ENCODE assay signal across 16 cellular contexts in the genomic region with DNA sequence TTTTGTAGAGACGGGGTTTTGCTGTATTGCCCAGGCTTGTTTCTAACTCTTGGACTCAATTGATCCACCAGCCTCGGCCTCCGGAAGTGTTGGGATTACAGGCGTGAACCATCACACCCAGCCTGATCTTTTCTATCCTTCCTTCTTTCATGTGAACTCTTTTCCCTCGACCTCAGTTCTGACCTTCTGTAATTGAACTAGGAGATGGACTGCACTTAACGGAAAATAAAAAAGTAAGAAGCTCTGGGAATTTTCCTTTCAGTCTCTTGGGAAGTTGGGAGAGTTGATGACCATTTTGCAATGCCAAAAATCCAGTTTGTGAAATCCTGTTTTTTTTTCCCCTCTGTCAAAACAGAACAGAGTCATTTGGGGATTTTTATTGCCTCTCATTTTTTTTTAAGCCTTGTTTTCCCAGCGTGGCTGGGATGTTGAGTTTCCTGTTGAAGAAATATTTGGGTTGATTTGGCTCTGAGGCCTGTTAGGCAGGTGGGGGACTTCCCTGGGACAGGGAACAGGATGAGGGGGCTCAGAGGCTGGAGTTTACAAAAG. TPM values are rescaled to one million over a fixed set of nuclear protein-coding genes. Genes with fewer than 3 reads are reported as not detected.
DNase-seq lines count a peak whose midpoint lies in the region; ATAC-seq, FAIRE-seq and TF ChIP-seq lines count a peak whose summit lies in the region.
"Had no signal": no experiment of that assay in that cellular context is flagged by ENCODE, and none has a peak within 500 bp of the region (broad histone marks: within the 10 kb centered on the region; RNA-seq: fewer than 3 reads in every experiment).

No MANE protein-coding gene starts in this region.

- DNase-seq in MCF 10A (ENCODE audit: unreplicated experiment) (peak; percentile 72), heart right ventricle (peak in 1 of 2 donors; percentile 63), pancreas (no peak), NCI-H446 (lab: John Stamatoyannopoulos, UW) (no peak), NOMO-1 treated with DMSO at 0.1 percent for 48 hours (lab: John Stamatoyannopoulos, UW; ENCODE audit: unreplicated experiment) (no peak)
- DNase-seq: COR-L47; glutamatergic neuron; MG63; NCI-H446 treated with DMSO at 0.1 percent for 48 hours; stimulated activated CD4-positive, alpha-beta T cell treated with anti-CD3 and anti-CD28 coated beads, Interleukin-4, amount 100 ng/mL, for 1 hour had no signal

- WGBS in heart right ventricle, 2 donors: 37 to 44% methylated on average over 7 of the region's 7 CpGs
- WGBS in pancreas, 2 donors: 40 to 49% methylated on average over 7 of the region's 7 CpGs
- WGBS in urinary bladder: 38% methylated on average over 7 of the region's 7 CpGs

- H3K27me3 Mint-ChIP-seq in MCF 10A (ENCODE audit: insufficient read depth, unreplicated experiment): no peaks in the 10 kb centered on the region

- peaks cover 9% of the 10 kb centered on the region for H3K4me1 Mint-ChIP-seq in MCF 10A (ENCODE audit: insufficient read depth, unreplicated experiment)

- TF ChIP-seq CTCF in MCF 10A (IDR thresholded peaks at IDR 0.05; ENCODE audit: unreplicated experiment): no peak
- TF ChIP-seq CTCF in heart right ventricle (IDR thresholded peaks at IDR 0.05): no peak
- no peak for TF ChIP-seq CTCF in pancreas (IDR thresholded peaks at IDR 0.05)

- intact Hi-C loops in MCF 10A (cut with micrococcal nuclease): no loop called here
- intact Hi-C loops in heart right ventricle (cut with DNase I): loop anchor here in 1 of 10 donors (5.0 kb wide), 1 partner anchor 66 kb away; no protein-coding TSS in a partner anchor
- intact Hi-C loops in pancreas (cut with DNase I): no loop called here

- H3K36me3 ChIP-seq in heart right ventricle (no peaks in the 10 kb centered on the region), pancreas (no peaks in the 10 kb centered on the region), urinary bladder (ENCODE audit: insufficient read depth) (no peaks in the 10 kb centered on the region)
- H3K36me3 ChIP-seq: cardiac muscle cell, MG63, SJSA1 had no signal

- peak overlapping the region; percentile 72 to 91 (median 83) for H3K27ac ChIP-seq in heart right ventricle
- peak overlapping the region; percentile 3 to 71 (median 25) for H3K27ac ChIP-seq in pancreas
- H3K27ac ChIP-seq in urinary bladder (ENCODE audit: low read depth): peak overlapping the region; percentile 52
- H3K27ac ChIP-seq: cardiac muscle cell, SJSA1 had no signal

- H3K4me3 ChIP-seq in heart right ventricle: no peak overlapping the region
- no peak overlapping the region for H3K4me3 ChIP-seq in pancreas
- H3K4me3 ChIP-seq in urinary bladder (ENCODE audit: low read depth, low read length): no peak overlapping the region
- H3K4me3 ChIP-seq: cardiac muscle cell, MG63, SJSA1 had no signal

- FAIRE-seq in pancreas (lab: Jason Lieb, UNC): no peak

- H3K36me3 Mint-ChIP-seq in MCF 10A (ENCODE audit: insufficient read depth, unreplicated experiment): peaks cover 7% of the 10 kb centered on the region

- peak overlapping the region; percentile 90 for H3K27ac Mint-ChIP-seq in MCF 10A (ENCODE audit: low read depth, unreplicated experiment)
- H3K27ac Mint-ChIP-seq: activated T-helper 1 cell treated with anti-CD3 and anti-CD28 coated beads, Interleukin-12 subunit alpha, Interleukin-12 subunit beta, Interleukin-2, Interleukin-4 antibody, amounts not matched to agents 30 ng/mL and 10 ng/mL and 1 ng/mL, durations not matched to agents 14 hours and 24 hours and 36 hours had no signal

- peaks cover 0 to 7% (median 0%) of the 10 kb centered on the region in 11 donors for H3K9me3 ChIP-seq in heart right ventricle
- H3K9me3 ChIP-seq in pancreas: no peaks in the 10 kb centered on the region

- BruUV-seq in MCF 10A (replicated peaks; lab: Mats Ljungman, UMichigan): no TSS peak

- CTCF ChIA-PET in MCF 10A (lab: Yijun Ruan, JAX): no interaction called here

- H3K4me3 Mint-ChIP-seq in MCF 10A (ENCODE audit: unreplicated experiment): no peak overlapping the region
- H3K4me3 Mint-ChIP-seq: activated T-helper 1 cell treated with anti-CD3 and anti-CD28 coated beads, Interleukin-12 subunit alpha, Interleukin-12 subunit beta, Interleukin-2, Interleukin-4 antibody, amounts not matched to agents 30 ng/mL and 10 ng/mL and 1 ng/mL, durations not matched to agents 14 hours and 24 hours and 36 hours had no signal

- H3K4me1 ChIP-seq in heart right ventricle (peaks cover 16 to 85% (median 76%) of the 10 kb centered on the region in 9 donors), pancreas (no peaks in the 10 kb centered on the region), urinary bladder (ENCODE audit: insufficient read depth) (no peaks in the 10 kb centered on the region)

- ATAC-seq in heart right ventricle (peak in 7 of 8 donors; percentile 7 to 59 (median 47)), pancreas (peak in 3 of 4 donors; percentile 11 to 45 (median 28)), HG03039 (IDR thresholded peaks at IDR 0.05; ENCODE audit: unreplicated experiment) (no peak)
- ATAC-seq: activated CD4-positive, CD25-positive, alpha-beta regulatory T cell treated with anti-CD3 and anti-CD28 coated beads, Interleukin-2, amount 50 U/mL, for 24 hours had no signal

- H3K9me3 Mint-ChIP-seq in MCF 10A (ENCODE audit: unreplicated experiment): no peaks in the 10 kb centered on the region

- H3K27me3 ChIP-seq in heart right ventricle (no peaks in the 10 kb centered on the region), pancreas (no peaks in the 10 kb centered on the region)
- H3K27me3 ChIP-seq: cardiac muscle cell, MG63, SJSA1 had no signal

- POLR2A ChIA-PET in MCF 10A (lab: Yijun Ruan, JAX): interaction anchor here (0.5 to 1.5 kb wide), 4 partner anchors 9 to 235 kb away, joined by 3 read pairs; no protein-coding TSS in a partner anchor

RNA-seq across cellular contexts. Expression of a gene that starts 26.9 kb away (rescaled TPM):
- 104 and 114 TPM in 2 replicates for total RNA-seq in MCF 10A (2022)
- 100 to 1,000 TPM; 261 to 633 (median 312) TPM for total RNA-seq in heart right ventricle
- polyA plus RNA-seq in heart right ventricle: 100 to 1,000 TPM in 1 of 2 donors, 10 to 100 TPM in 1; 91.9 to 303 TPM
- 10 to 100 TPM; 32.6 to 76.4 (median 43.6) TPM for total RNA-seq in pancreas
- 100 to 1,000 TPM in 1 of 2 donors, 10 to 100 TPM in 1; 53.6 to 105 TPM for polyA plus RNA-seq in pancreas
- total RNA-seq in urinary bladder: 33.8 TPM
- polyA plus RNA-seq in urinary bladder: 359 TPM

RNA-seq across cellular contexts. Expression of a gene that starts 35.7 kb away (rescaled TPM):
- total RNA-seq in MCF 10A (2022) (0.83 and 1.1 TPM in 2 replicates), heart right ventricle (1 to 10 TPM in 1 of 10 donors, under 1 TPM in 9; 0.32 to 1.2 (median 0.50) TPM), pancreas (under 1 TPM in 5 of 6 donors, not detected in 1; 0.24 to 0.60 (median 0.34) TPM), urinary bladder (0.37 TPM)
- polyA plus RNA-seq in heart right ventricle (not detected), pancreas (under 1 TPM in 1 of 2 donors, not detected in 1; 0.34 TPM), urinary bladder (not detected)
- total RNA-seq: SJSA1 had no signal

RNA-seq across cellular contexts. Expression of a gene that starts 44.5 kb away (rescaled TPM):
- total RNA-seq in MCF 10A (2022) (8.7 and 12.3 TPM in 2 replicates), heart right ventricle (100 to 1,000 TPM in 2 of 10 donors, 10 to 100 TPM in 8; 61.4 to 123 (median 80.6) TPM), pancreas (1 to 10 TPM; 2.7 to 8.6 (median 3.4) TPM), urinary bladder (10.7 TPM)
- polyA plus RNA-seq in heart right ventricle (100 to 1,000 TPM in 1 of 2 donors, 10 to 100 TPM in 1; 95.0 to 167 TPM), pancreas (10 to 100 TPM in 1 of 2 donors, 1 to 10 TPM in 1; 7.1 to 13.2 TPM), urinary bladder (71.2 TPM)
- total RNA-seq: activated T-helper 1 cell treated with anti-CD3 and anti-CD28 coated beads, Interleukin-12 subunit alpha, Interleukin-12 subunit beta, Interleukin-2, Interleukin-4 antibody, amounts not matched to agents 30 ng/mL and 10 ng/mL and 1 ng/mL, durations not matched to agents 14 hours and 24 hours and 36 hours had no signal

Comparison
In these comparisons a context has a peak if more than half of its experiments do, and no peak if none do; other contexts are left out.
1. H3K27ac ChIP-seq: peak in every context shown above with its lines; median percentile 83 in heart right ventricle; 52 in urinary bladder; 25 in pancreas.